In genomic region chr5:56115589-56115988, GRCh38 we compare ENCODE assay signal across 24 cellular contexts.
"Had no signal": no experiment of that assay in that cellular context is flagged by ENCODE, and none has a peak within 500 bp of the region (broad histone marks: within the 10 kb centered on the region; RNA-seq: fewer than 3 reads in every experiment).

No MANE protein-coding gene starts in this region.

- ATAC-seq: effector memory CD8-positive, alpha-beta T cell; esophagus mucosa; foreskin keratinocyte; gastrocnemius medialis; gastroesophageal sphincter; heart right ventricle had no signal

- H3K27me3 Mint-ChIP-seq: dendritic cell treated with granulocyte-macrophage colony-stimulating factor and Interleukin-4, amounts not matched to agents 40 ng/mL and 50 ng/mL, for 4 days had no signal

- H3K4me1 ChIP-seq: colonic mucosa, esophagus squamous epithelium, gastrocnemius medialis, gastroesophageal sphincter had no signal

- H3K4me3 Mint-ChIP-seq: dendritic cell treated with granulocyte-macrophage colony-stimulating factor and Interleukin-4, amounts not matched to agents 40 ng/mL and 50 ng/mL, for 4 days; effector memory CD8-positive, alpha-beta T cell; endodermal cell had no signal

- H3K9me3 Mint-ChIP-seq: dendritic cell treated with granulocyte-macrophage colony-stimulating factor and Interleukin-4, amounts not matched to agents 40 ng/mL and 50 ng/mL, for 4 days; effector memory CD8-positive, alpha-beta T cell had no signal

- H3K27ac Mint-ChIP-seq: dendritic cell treated with granulocyte-macrophage colony-stimulating factor and Interleukin-4, amounts not matched to agents 40 ng/mL and 50 ng/mL, for 4 days; effector memory CD8-positive, alpha-beta T cell; endodermal cell had no signal

- H3K27me3 ChIP-seq: colonic mucosa, dorsolateral prefrontal cortex, esophagus muscularis mucosa, esophagus squamous epithelium, foreskin keratinocyte, gastrocnemius medialis, gastroesophageal sphincter, heart right ventricle, hepatocyte had no signal

- H3K27ac ChIP-seq: colonic mucosa, coronary artery, dorsolateral prefrontal cortex, epithelial cell of prostate, esophagus muscularis mucosa, esophagus squamous epithelium, foreskin keratinocyte, gastrocnemius medialis, gastroesophageal sphincter, heart right ventricle, hepatocyte had no signal

- DNase-seq: colonic mucosa; cortex of kidney; dermis blood vessel endothelial cell; dorsolateral prefrontal cortex; effector CD4-positive, alpha-beta T cell; effector CD8-positive, alpha-beta T cell; effector memory CD4-positive, alpha-beta T cell; effector memory CD8-positive, alpha-beta T cell; endodermal cell; erythroblast; esophagus squamous epithelium; foreskin fibroblast; foreskin keratinocyte; foreskin melanocyte; gastrocnemius medialis; glutamatergic neuron; heart right ventricle had no signal

- H3K36me3 ChIP-seq: colonic mucosa, esophagus muscularis mucosa, esophagus squamous epithelium, gastrocnemius medialis, gastroesophageal sphincter, heart right ventricle had no signal

- H3K9me3 ChIP-seq: colonic mucosa, esophagus muscularis mucosa, esophagus squamous epithelium, gastrocnemius medialis, gastroesophageal sphincter had no signal

- H3K4me1 Mint-ChIP-seq: endodermal cell had no signal

- H3K4me3 ChIP-seq: colonic mucosa, coronary artery, dorsolateral prefrontal cortex, esophagus muscularis mucosa, esophagus squamous epithelium, gastrocnemius medialis, gastroesophageal sphincter, heart right ventricle, hepatocyte had no signal
